Comparison of ENCODE assay signal across 24 cellular contexts in the genomic region with DNA sequence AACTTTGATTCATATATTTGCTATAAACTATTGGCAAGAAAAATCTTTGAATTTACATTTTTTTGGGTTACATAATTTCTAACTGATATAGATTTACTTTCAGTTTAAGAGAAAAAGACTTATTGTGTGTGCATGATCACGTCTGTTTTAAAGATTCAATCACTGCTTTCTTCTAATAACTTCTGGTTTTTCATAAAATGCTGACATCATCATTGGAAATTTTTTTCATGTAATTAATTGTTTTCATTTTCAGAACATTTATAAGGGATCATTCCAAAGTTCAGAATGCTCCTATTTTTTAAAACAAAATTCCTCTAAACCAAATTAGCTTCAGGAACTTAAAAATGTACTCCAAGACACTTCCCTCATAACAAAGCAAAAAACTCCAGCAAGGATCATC.
A peak's percentile ranks its signal among the peaks of the same experiment; 100 is the strongest.
DNase-seq lines count a peak whose midpoint lies in the region; ATAC-seq and TF ChIP-seq lines count a peak whose summit lies in the region.
"Had no signal": no experiment of that assay in that cellular context is flagged by ENCODE, and none has a peak within 500 bp of the region (broad histone marks: within the 10 kb centered on the region; RNA-seq: fewer than 3 reads in every experiment).

No MANE protein-coding gene starts in this region.

- H3K4me3 ChIP-seq in GM23338 (no peak overlapping the region), OCI-LY3 (ENCODE audit: low read length) (no peak overlapping the region), endodermal cell (ENCODE audit: low read length) (no peak overlapping the region), neural progenitor cell (no peak overlapping the region)

- 100% methylated on average over 1 of the region's 1 CpG; no CpG with 5 or more reads in 1 of the 2 experiments for WGBS in endodermal cell (ENCODE audit: insufficient coverage in 1 of 2, insufficient read length in 1 of 2), 2 experiments

- no peaks in the 10 kb centered on the region for H3K9me3 ChIP-seq in OCI-LY3 (ENCODE audit: insufficient read depth, low read length)
- H3K9me3 ChIP-seq in endodermal cell (ENCODE audit: control insufficient read depth, low read length) = no peaks in the 10 kb centered on the region
- no peaks in the 10 kb centered on the region for H3K9me3 ChIP-seq in neural progenitor cell (ENCODE audit: low read depth)
- H3K9me3 ChIP-seq: BE2C had no signal

- H3K9ac ChIP-seq in OCI-LY3 (ENCODE audit: low read length) (no peak overlapping the region), endodermal cell (ENCODE audit: extremely low read depth, low read length, poor library complexity, severe bottlenecking) (no peak overlapping the region), neural progenitor cell (no peak overlapping the region)

- H3F3A ChIP-seq in GM23338 (replicated peaks; ENCODE audit: low read depth) (no peaks in the 10 kb centered on the region), neural progenitor cell (ENCODE audit: low read depth) (no peaks in the 10 kb centered on the region)

- H3K27ac ChIP-seq in GM23338 (ENCODE audit: low read depth) = no peak overlapping the region
- no peak overlapping the region for H3K27ac ChIP-seq in OCI-LY3 (ENCODE audit: low read length)
- no peak overlapping the region for H3K27ac ChIP-seq in endodermal cell (ENCODE audit: low read depth, low read length)
- no peak overlapping the region for H3K27ac ChIP-seq in neural progenitor cell

- H3K79me2 ChIP-seq in GM23338 (replicated peaks; ENCODE audit: insufficient read depth) (no peaks in the 10 kb centered on the region), OCI-LY3 (ENCODE audit: low read length) (no peaks in the 10 kb centered on the region), neural progenitor cell (ENCODE audit: low read depth) (no peaks in the 10 kb centered on the region)

- H3K4me3 Mint-ChIP-seq in GM23338 = no peak overlapping the region
- H3K4me3 Mint-ChIP-seq in endodermal cell = no peak overlapping the region
- H3K4me3 Mint-ChIP-seq in neural progenitor cell = no peak overlapping the region
- H3K4me3 Mint-ChIP-seq: CD14-positive monocyte, IgD-negative memory B cell had no signal

- H3K9me3 Mint-ChIP-seq in GM23338 (no peaks in the 10 kb centered on the region; the same call in 2 of the 3 replicates), endodermal cell (no peaks in the 10 kb centered on the region), neural progenitor cell (no peaks in the 10 kb centered on the region)

- H4K20me1 ChIP-seq in GM23338 (replicated peaks; ENCODE audit: insufficient read depth) (no peaks in the 10 kb centered on the region), OCI-LY3 (ENCODE audit: insufficient read depth, low read length) (no peaks in the 10 kb centered on the region), neural progenitor cell (ENCODE audit: low read depth) (no peaks in the 10 kb centered on the region)

- H3K27me3 Mint-ChIP-seq in GM23338 (ENCODE audit: insufficient read depth, low read depth, poor library complexity) (peaks cover 2% of the 10 kb centered on the region), endodermal cell (ENCODE audit: insufficient read depth) (no peaks in the 10 kb centered on the region), neural progenitor cell (ENCODE audit: insufficient read depth, low read depth) (no peaks in the 10 kb centered on the region)
- H3K27me3 Mint-ChIP-seq: IgD-negative memory B cell had no signal

- peaks cover 13% of the 10 kb centered on the region; the same call in 2 of the 3 replicates for H3K4me1 Mint-ChIP-seq in GM23338
- peaks cover 3% of the 10 kb centered on the region for H3K4me1 Mint-ChIP-seq in endodermal cell
- peaks cover 5% of the 10 kb centered on the region for H3K4me1 Mint-ChIP-seq in neural progenitor cell
- H3K4me1 Mint-ChIP-seq: CD14-positive monocyte, IgD-negative memory B cell had no signal

- H3K27me3 ChIP-seq in GM23338 (ENCODE audit: insufficient read depth) (no peaks in the 10 kb centered on the region), OCI-LY3 (ENCODE audit: low read depth, low read length) (no peaks in the 10 kb centered on the region), endodermal cell (ENCODE audit: control insufficient read depth, insufficient read depth, low read length, poor library complexity, severe bottlenecking) (no peaks in the 10 kb centered on the region), neural progenitor cell (no peaks in the 10 kb centered on the region)
- H3K27me3 ChIP-seq: BE2C had no signal

- H3K27ac Mint-ChIP-seq in GM23338 = peak overlapping the region; percentile 54
- peak overlapping the region; percentile 2 for H3K27ac Mint-ChIP-seq in endodermal cell
- H3K27ac Mint-ChIP-seq in neural progenitor cell = no peak overlapping the region
- H3K27ac Mint-ChIP-seq: CD14-positive monocyte, IgD-negative memory B cell had no signal

- H3K4me2 ChIP-seq in GM23338 = no peak overlapping the region
- peak overlapping the region; percentile 35 for H3K4me2 ChIP-seq in OCI-LY3 (ENCODE audit: low read length)
- peak overlapping the region; percentile 46 for H3K4me2 ChIP-seq in neural progenitor cell

- H2AFZ ChIP-seq in GM23338 (no peak overlapping the region), OCI-LY3 (ENCODE audit: low read depth, low read length) (peak overlapping the region; percentile 35; the same call in 1 of the 2 replicates), neural progenitor cell (replicated peaks) (peak overlapping the region; percentile 98)

- H3K36me3 ChIP-seq in GM23338 (ENCODE audit: insufficient read depth) (no peaks in the 10 kb centered on the region), OCI-LY3 (replicated peaks; ENCODE audit: low read depth, low read length) (no peaks in the 10 kb centered on the region), endodermal cell (ENCODE audit: control insufficient read depth, insufficient read depth, low read length) (no peaks in the 10 kb centered on the region), neural progenitor cell (no peaks in the 10 kb centered on the region)
- H3K36me3 ChIP-seq: BE2C had no signal

- no peaks in the 10 kb centered on the region for H3K9me2 ChIP-seq in GM23338 (ENCODE audit: insufficient read depth)

- H3K36me3 Mint-ChIP-seq in GM23338 (ENCODE audit: low read depth) (peaks cover 2% of the 10 kb centered on the region; the same call in 2 of the 3 replicates), endodermal cell (ENCODE audit: low read depth) (no peaks in the 10 kb centered on the region), neural progenitor cell (no peaks in the 10 kb centered on the region)
- H3K36me3 Mint-ChIP-seq: CD14-positive monocyte, IgD-negative memory B cell had no signal

- no peak for DNase-seq in GM23338 (ENCODE audit: low spot score)
- no peak for DNase-seq in endodermal cell
- no peak for DNase-seq in neural progenitor cell (ENCODE audit: low spot score)
- DNase-seq in hippocampal formation (lab: John Stamatoyannopoulos, UW) = no peak
- no peak for DNase-seq in MV-4-11 (lab: John Stamatoyannopoulos, UW)
- DNase-seq: BE2C, Calu3, DND-41, HCEC 1CT, NCI-H1092 treated with DMSO at 0.1 percent for 48 hours, NCI-H1436, NCI-H187, NCI-H2081 treated with DMSO at 0.1 percent for 48 hours, NCI-H2171, NCI-H345, NCI-H510A treated with DMSO at 0.1 percent for 48 hours, NCI-H748 treated with DMSO at 0.1 percent for 48 hours, PC-3, T-helper 1 cell had no signal

- H3K4me1 ChIP-seq in GM23338 (ENCODE audit: insufficient read depth) (peaks cover 11% of the 10 kb centered on the region; the same call in 1 of the 2 replicates), OCI-LY3 (ENCODE audit: low read length) (peaks cover 17% of the 10 kb centered on the region), endodermal cell (ENCODE audit: control insufficient read depth, insufficient read depth, low read length) (no peaks in the 10 kb centered on the region), neural progenitor cell (peaks cover 10% of the 10 kb centered on the region)
- H3K4me1 ChIP-seq: BE2C had no signal

- TF ChIP-seq CTCF in GM23338 (conservative IDR thresholded peaks at IDR 0.05; ENCODE audit: low read depth in 2 of 2) = no peak
- no peak for TF ChIP-seq CTCF in OCI-LY3 (IDR thresholded peaks at IDR 0.05; ENCODE audit: low read depth, low read length)
- TF ChIP-seq CTCF in endodermal cell (conservative IDR thresholded peaks at IDR 0.05) = no peak
- TF ChIP-seq CTCF in neural progenitor cell (IDR thresholded peaks at IDR 0.05) = no peak

- ATAC-seq in GM23338 (no peak), GM19397 (IDR thresholded peaks at IDR 0.05; ENCODE audit: unreplicated experiment) (no peak), GM21786 (IDR thresholded peaks at IDR 0.05; ENCODE audit: unreplicated experiment) (no peak)
- ATAC-seq: PC-3 had no signal

TF ChIP-seq in GM23338, 12 proteins besides CTCF, POLR2A, EP300 and RAD21 (continues in another document):
- no peak for TF ChIP-seq NANOG (IDR thresholded peaks at IDR 0.05; ENCODE audit: borderline replicate concordance)
- TF ChIP-seq, protein P1, sequence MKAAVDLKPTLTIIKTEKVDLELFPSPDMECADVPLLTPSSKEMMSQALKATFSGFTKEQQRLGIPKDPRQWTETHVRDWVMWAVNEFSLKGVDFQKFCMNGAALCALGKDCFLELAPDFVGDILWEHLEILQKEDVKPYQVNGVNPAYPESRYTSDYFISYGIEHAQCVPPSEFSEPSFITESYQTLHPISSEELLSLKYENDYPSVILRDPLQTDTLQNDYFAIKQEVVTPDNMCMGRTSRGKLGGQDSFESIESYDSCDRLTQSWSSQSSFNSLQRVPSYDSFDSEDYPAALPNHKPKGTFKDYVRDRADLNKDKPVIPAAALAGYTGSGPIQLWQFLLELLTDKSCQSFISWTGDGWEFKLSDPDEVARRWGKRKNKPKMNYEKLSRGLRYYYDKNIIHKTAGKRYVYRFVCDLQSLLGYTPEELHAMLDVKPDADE (IDR thresholded peaks at IDR 0.05) = no peak
